In the genomic region with DNA sequence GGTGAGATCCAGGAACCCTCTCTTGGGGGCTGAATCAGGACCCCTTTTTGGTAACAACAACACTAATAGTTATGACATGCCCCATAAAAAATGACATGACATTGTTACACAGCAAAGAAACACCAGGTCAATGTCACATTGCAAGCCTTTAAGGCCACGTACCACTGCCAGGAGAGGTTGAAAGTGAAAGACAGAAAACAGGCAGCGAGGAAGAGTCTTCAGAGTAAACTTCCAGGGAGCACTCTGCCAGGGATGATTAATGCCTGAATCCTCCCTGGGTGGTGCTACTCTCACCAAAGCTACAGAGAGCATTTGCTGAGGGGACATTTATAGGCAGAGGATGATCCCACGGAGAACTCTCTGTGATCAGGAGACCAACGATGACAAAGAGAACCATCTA, we compare ENCODE assay signal across 18 cellular contexts.
"Had no signal": no experiment of that assay in that cellular context is flagged by ENCODE, and none has a peak within 500 bp of the region (broad histone marks: within the 10 kb centered on the region; RNA-seq: fewer than 3 reads in every experiment).

No MANE protein-coding gene starts in this region.

- H3K27ac ChIP-seq: coronary artery, dorsolateral prefrontal cortex, esophagus muscularis mucosa, gastrocnemius medialis, heart right ventricle, left lung, lower lobe of right lung had no signal

- H3K9me3 ChIP-seq: esophagus muscularis mucosa, gastrocnemius medialis, heart right ventricle, lower lobe of right lung had no signal

- ATAC-seq: gastrocnemius medialis, heart right ventricle, left cardiac atrium, left lung, left ventricle myocardium superior, lower lobe of right lung, mucosa of descending colon had no signal

- H3K36me3 ChIP-seq: esophagus muscularis mucosa, gastrocnemius medialis, heart right ventricle, left lung, lower lobe of right lung had no signal

- DNase-seq: dermis blood vessel endothelial cell; dorsolateral prefrontal cortex; effector CD4-positive, alpha-beta T cell; effector memory CD4-positive, alpha-beta T cell; foreskin fibroblast; foreskin melanocyte; gastrocnemius medialis; glutamatergic neuron; heart right ventricle; hippocampal formation; left cardiac atrium; left lung; left ventricle myocardium superior; lower lobe of right lung; mesenchymal stem cell; mucosa of descending colon had no signal

- H3K4me1 ChIP-seq: esophagus muscularis mucosa, gastrocnemius medialis, heart right ventricle, left lung, lower lobe of right lung had no signal

- H3K4me3 ChIP-seq: coronary artery, dorsolateral prefrontal cortex, esophagus muscularis mucosa, gastrocnemius medialis, heart right ventricle, left lung, lower lobe of right lung, mucosa of descending colon had no signal

- H3K27me3 ChIP-seq: dorsolateral prefrontal cortex, gastrocnemius medialis, left lung had no signal
